ENCODE assay signal across 17 cellular contexts in the genomic region with DNA sequence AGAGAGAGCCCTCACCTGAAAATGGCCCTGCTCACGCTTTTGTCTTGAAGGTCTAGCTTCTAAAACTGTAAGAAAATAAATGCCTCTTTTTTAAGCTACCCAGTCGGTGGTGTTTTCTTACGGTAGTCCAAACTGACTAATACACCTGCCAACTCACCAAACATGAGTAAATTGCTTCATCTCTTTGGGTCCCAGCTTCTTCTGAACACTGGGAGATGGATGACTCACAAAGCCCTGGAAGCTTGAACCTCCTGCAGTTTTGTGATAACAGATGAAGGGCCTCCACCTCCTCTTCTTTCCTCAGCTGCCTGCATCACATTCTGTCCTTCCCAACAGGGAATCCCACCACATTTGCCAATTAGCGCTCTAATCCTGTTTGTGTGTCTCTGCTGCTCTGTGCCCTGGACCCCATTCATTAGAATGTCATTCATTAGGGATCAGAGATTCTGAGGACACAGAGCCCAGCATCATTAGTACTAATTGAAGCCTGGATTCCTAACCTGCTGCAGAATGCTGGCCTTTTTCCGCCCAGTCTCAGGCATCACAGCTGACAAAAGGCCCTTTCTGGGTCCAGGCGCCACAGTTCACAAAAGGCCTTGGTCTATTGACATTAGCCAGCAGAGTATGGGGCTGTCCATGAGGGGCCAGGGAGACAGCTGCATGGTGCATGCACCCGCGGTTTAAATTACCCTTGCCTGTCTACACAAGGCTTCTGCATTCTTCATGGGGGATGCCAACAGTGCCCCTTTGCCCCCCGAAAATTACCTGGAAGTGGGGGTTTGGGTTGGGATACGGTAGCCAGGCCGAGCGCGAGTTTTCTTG.
DNase-seq lines count a peak whose midpoint lies in the region; ATAC-seq, FAIRE-seq and TF ChIP-seq lines count a peak whose summit lies in the region.
"Had no signal": no experiment of that assay in that cellular context is flagged by ENCODE, and none has a peak within 500 bp of the region (broad histone marks: within the 10 kb centered on the region; RNA-seq: fewer than 3 reads in every experiment).

No MANE protein-coding gene starts in this region.

- no peak for TF ChIP-seq EP300 in K562 (IDR thresholded peaks at IDR 0.05; ENCODE audit: low read length)

- BruUV-seq in MCF 10A (replicated peaks; lab: Mats Ljungman, UMichigan) = no TSS peak
- BruUV-seq in K562 (replicated peaks; lab: Mats Ljungman, UMichigan) = no TSS peak

- no peak overlapping the region for H3K4me2 ChIP-seq in K562 (ENCODE audit: insufficient read depth, low read length)

- H4K20me1 ChIP-seq in K562 (replicated peaks; ENCODE audit: control insufficient read depth, insufficient read depth, low read length) = no peaks in the 10 kb centered on the region

- no peaks in the 10 kb centered on the region for H3K27me3 Mint-ChIP-seq in MCF 10A (ENCODE audit: insufficient read depth, unreplicated experiment)

- no peak overlapping the region for H2AFZ ChIP-seq in K562 (ENCODE audit: low read depth, low read length)

- POLR2A ChIA-PET in MCF 10A (lab: Yijun Ruan, JAX) (interaction anchor here (0.6 to 1.8 kb wide), 3 partner anchors 12 to 271 kb away, joined by 3 to 4 read pairs (median 4); no protein-coding TSS in a partner anchor), K562 (lab: Yijun Ruan, JAX) (interaction anchor here (0.6 kb wide), 1 partner anchor 32 kb away, joined by 3 read pairs; no protein-coding TSS in a partner anchor)

- in situ Hi-C loops in K562 (cut with MboI) = no loop called here

- under 1% methylated on average over 13 of the region's 13 CpGs for whole genome bisulfite sequencing in K562 (ENCODE audit: insufficient coverage, low coverage, missing lambda C conversion rate)

- no peaks in the 10 kb centered on the region for H3K9me3 Mint-ChIP-seq in MCF 10A (ENCODE audit: unreplicated experiment)

- H3K79me2 ChIP-seq in K562 (ENCODE audit: control insufficient read depth, insufficient read depth, low read length) = no peaks in the 10 kb centered on the region

- DNase-seq in MCF 10A (ENCODE audit: unreplicated experiment) (peak; percentile 80), breast epithelium (ENCODE audit: low spot score in 2 of 2) (no peak), K562 (ENCODE audit: extremely low read depth in 1 of 4, low spot score in 3 of 4) (peak in 2 of 4 experiments; percentile 14 to 17), foreskin keratinocyte (peak; percentile 54 to 77), mucosa of gallbladder (ENCODE audit: low spot score) (no peak)
- DNase-seq: 8988T; effector memory CD4-positive, alpha-beta T cell; GF-D8; islet precursor cell; MM.1S; NCI-H2029; NCI-H526 treated with DMSO at 0.1 percent for 48 hours had no signal

- H3K4me3 Mint-ChIP-seq in MCF 10A (ENCODE audit: unreplicated experiment) = no peak overlapping the region

- H3K36me3 Mint-ChIP-seq in MCF 10A (ENCODE audit: insufficient read depth, unreplicated experiment) = peaks cover under 1% of the 10 kb centered on the region

- no peak for TF ChIP-seq RAD21 in K562 (CRISPR knock-in tag; conservative IDR thresholded peaks at IDR 0.05 in 1 of 2, IDR thresholded peaks at IDR 0.05 in 1 of 2)

- FAIRE-seq in K562 (lab: Jason Lieb, UNC) = peak; percentile 42

- TF ChIP-seq POLR2A in breast epithelium (IDR thresholded peaks at IDR 0.05) = no peak
- no peak for TF ChIP-seq POLR2A in K562 (conservative IDR thresholded peaks at IDR 0.05)

- TF ChIP-seq CTCF in MCF 10A (IDR thresholded peaks at IDR 0.05; ENCODE audit: unreplicated experiment) (no peak), breast epithelium (IDR thresholded peaks at IDR 0.05) (no peak), K562 (IDR thresholded peaks at IDR 0.05 in 2 of 3, conservative IDR thresholded peaks at IDR 0.05 in 1 of 3; ENCODE audit: insufficient read depth in 2 of 3, low read depth in 1 of 3, low read length in 3 of 3) (no peak), foreskin keratinocyte (conservative IDR thresholded peaks at IDR 0.05) (no peak)

- CTCF ChIA-PET in MCF 10A (lab: Yijun Ruan, JAX) = interaction anchor here (0.6 to 4.9 kb wide), 7 partner anchors 11 to 1310 kb away, joined by 3 to 20 read pairs (median 3); no protein-coding TSS in a partner anchor
- CTCF ChIA-PET in K562 (lab: Yijun Ruan, JAX; ENCODE audit: low intra/inter-chr PET ratio) = no interaction called here

- H3K9ac ChIP-seq in K562 (ENCODE audit: insufficient read depth in 1 of 2, low read depth in 2 of 2, low read length in 2 of 2) = no peak overlapping the region

- peaks cover 14% of the 10 kb centered on the region for H3K4me1 Mint-ChIP-seq in MCF 10A (ENCODE audit: insufficient read depth, unreplicated experiment)

- H3K27ac ChIP-seq in breast epithelium (no peak overlapping the region), K562 (ENCODE audit: extremely low read depth, low read depth, low read length) (no peak overlapping the region), foreskin keratinocyte (no peak overlapping the region)
- H3K27ac ChIP-seq: neutrophil, VCaP had no signal

- H3K4me3 ChIP-seq in breast epithelium (no peak overlapping the region), K562 (no peak overlapping the region)

- H3K36me3 ChIP-seq in breast epithelium (no peaks in the 10 kb centered on the region), K562 (ENCODE audit: control insufficient read depth, insufficient read depth, low read length) (no peaks in the 10 kb centered on the region)
- H3K36me3 ChIP-seq: neutrophil had no signal

- no peaks in the 10 kb centered on the region for H3K9me1 ChIP-seq in K562 (ENCODE audit: control insufficient read depth, insufficient read depth, low read length)

- peak overlapping the region; percentile 26 for H3K27ac Mint-ChIP-seq in MCF 10A (ENCODE audit: low read depth, unreplicated experiment)

- intact Hi-C loops in MCF 10A (cut with micrococcal nuclease) = loop anchor here (1.0 kb wide), 1 partner anchor 442 kb away; no protein-coding TSS in a partner anchor
- intact Hi-C loops in breast epithelium (cut with DNase I; ENCODE audit: low total_unique reads) = no loop called here
- intact Hi-C loops in K562 (cut with micrococcal nuclease) = no loop called here

- ATAC-seq in K562 = no peak
- peak; percentile 84 for ATAC-seq in foreskin keratinocyte
- no peak for ATAC-seq in activated CD4-positive, CD25-positive, alpha-beta regulatory T cell treated with anti-CD3 and anti-CD28 coated beads, Interleukin-2, amount 50 U/mL, for 24 hours
- no peak for ATAC-seq in GM19328 (IDR thresholded peaks at IDR 0.05; ENCODE audit: unreplicated experiment)
- no peak for ATAC-seq in GM21717 (IDR thresholded peaks at IDR 0.05; ENCODE audit: unreplicated experiment)

- H3K4me1 ChIP-seq in breast epithelium (no peaks in the 10 kb centered on the region), K562 (replicated peaks in 1 of 2; ENCODE audit: control insufficient read depth in 2 of 2, insufficient read depth in 2 of 2, low read length in 2 of 2) (no peaks in the 10 kb centered on the region), foreskin keratinocyte (no peaks in the 10 kb centered on the region)

- H3K9me3 ChIP-seq in breast epithelium = no peaks in the 10 kb centered on the region
- H3K9me3 ChIP-seq in K562 (replicated peaks; ENCODE audit: control insufficient read depth, insufficient read depth, low read depth, low read length) = no peaks in the 10 kb centered on the region
- H3K9me3 ChIP-seq: neutrophil had no signal

- no peaks in the 10 kb centered on the region for H3K27me3 ChIP-seq in breast epithelium
- H3K27me3 ChIP-seq in K562 (ENCODE audit: control insufficient read depth in 2 of 2, insufficient read depth in 2 of 2, low read length in 2 of 2) = no peaks in the 10 kb centered on the region
- H3K27me3 ChIP-seq in foreskin keratinocyte = no peaks in the 10 kb centered on the region
- H3K27me3 ChIP-seq: neutrophil had no signal

TF ChIP-seq in K562, 482 proteins besides CTCF, POLR2A, EP300 and RAD21:
- TF ChIP-seq KLF16 (IDR thresholded peaks at IDR 0.05) (no peak), FOSL1 (tag; conservative IDR thresholded peaks at IDR 0.05) (peak; percentile 27; the same call in 1 of the 2 replicates), MAFG (tag; conservative IDR thresholded peaks at IDR 0.05) (no peak), ZNF76 (CRISPR knock-in tag; IDR thresholded peaks at IDR 0.05; ENCODE audit: borderline replicate concordance) (no peak), CBFA2T3 (IDR thresholded peaks at IDR 0.05) (peak; percentile 23; the same call in 1 of the 2 replicates), ZNF644 (tag; IDR thresholded peaks at IDR 0.05; ENCODE audit: low read depth) (no peak), ARID1B (IDR thresholded peaks at IDR 0.05) (peak; percentile 37; the same call in 1 of the 2 replicates), TCF3 (CRISPR knock-in tag; IDR thresholded peaks at IDR 0.05) (0 out of 2 replicates have a peak, but pooled peaks have one; percentile 17), ZSCAN32 (CRISPR knock-in tag; IDR thresholded peaks at IDR 0.05) (no peak)
TF ChIP-seq in K562: peak in this region for 4.

Comparison
In these comparisons a context has a peak if more than half of its experiments do, and no peak if none do; other contexts are left out.
1. DNase-seq: peak in MCF 10A (single experiment) and foreskin keratinocyte (2 of 2); none in breast epithelium (0 of 2) and mucosa of gallbladder (single experiment).